Comparison of ENCODE assay signal across 9 cellular contexts in the genomic region with DNA sequence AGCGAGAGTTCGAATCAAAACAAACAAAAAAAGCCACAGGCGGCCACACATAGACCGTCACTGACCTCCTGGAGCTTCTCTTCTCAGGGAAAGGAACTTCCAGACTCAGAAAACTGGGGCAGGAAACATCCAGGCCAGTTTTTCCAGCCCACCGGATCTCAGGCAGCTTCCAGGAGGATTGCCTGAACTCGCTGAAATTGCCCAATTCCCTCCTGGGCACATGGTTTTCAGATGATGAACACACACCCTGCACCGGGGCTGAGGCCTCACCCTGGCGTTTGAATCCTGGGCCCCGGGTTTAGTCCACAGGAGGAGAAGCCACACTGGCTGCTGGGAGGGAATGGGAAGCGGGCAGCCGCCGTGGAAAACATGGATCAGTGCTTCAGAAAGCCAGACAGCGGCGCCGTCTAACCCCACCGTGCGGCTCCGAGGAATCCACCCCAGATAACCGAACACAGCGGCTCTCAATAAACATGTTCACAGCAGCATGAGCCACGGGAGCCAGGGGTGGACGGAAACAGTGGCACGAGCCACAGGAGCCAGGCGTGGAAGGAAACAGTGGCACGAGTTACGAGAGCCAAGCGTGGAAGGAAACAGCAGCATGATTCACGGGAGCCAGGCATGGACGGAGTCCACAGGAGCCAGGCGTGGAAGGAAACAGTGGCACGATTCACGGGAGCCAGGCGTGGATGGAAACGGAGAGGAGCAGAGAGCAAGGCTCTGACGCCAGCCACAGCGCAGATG. TPM values are rescaled to one million over a fixed set of nuclear protein-coding genes. Genes with fewer than 3 reads are reported as not detected.
DNase-seq lines count a peak whose midpoint lies in the region; ATAC-seq and TF ChIP-seq lines count a peak whose summit lies in the region.
"Had no signal": no experiment of that assay in that cellular context is flagged by ENCODE, and none has a peak within 500 bp of the region (broad histone marks: within the 10 kb centered on the region; RNA-seq: fewer than 3 reads in every experiment).

No MANE protein-coding gene starts in this region.

- no peak overlapping the region for H3K4me3 Mint-ChIP-seq in activated T-cell treated with anti-CD3 and anti-CD28 coated beads, Interleukin-2, amount 50 U/mL, for 72 hours
- H3K4me3 Mint-ChIP-seq in activated T-cell treated with anti-CD3 and anti-CD28 coated beads, Interleukin-2, amount 50 U/mL, for 24 hours = no peak overlapping the region

- no peaks in the 10 kb centered on the region for H3K36me3 ChIP-seq in RWPE2 (ENCODE audit: low read depth)

- no peak overlapping the region for H3K27ac Mint-ChIP-seq in activated T-cell treated with anti-CD3 and anti-CD28 coated beads, Interleukin-2, amount 50 U/mL, for 72 hours
- H3K27ac Mint-ChIP-seq in activated T-cell treated with anti-CD3 and anti-CD28 coated beads, Interleukin-2, amount 50 U/mL, for 24 hours = no peak overlapping the region

- peak overlapping the region; percentile 89 for H3K27ac ChIP-seq in RWPE2 (ENCODE audit: poor library complexity, severe bottlenecking)

- H3K9me3 Mint-ChIP-seq in activated T-cell treated with anti-CD3 and anti-CD28 coated beads, Interleukin-2, amount 50 U/mL, for 72 hours = no peaks in the 10 kb centered on the region
- no peaks in the 10 kb centered on the region for H3K9me3 Mint-ChIP-seq in activated T-cell treated with anti-CD3 and anti-CD28 coated beads, Interleukin-2, amount 50 U/mL, for 24 hours

- H3K4me1 ChIP-seq in RWPE2 (ENCODE audit: insufficient read depth, poor library complexity, severe bottlenecking) = peaks cover 27% of the 10 kb centered on the region

- ATAC-seq in RWPE2 (ENCODE audit: low read depth) (peak; percentile 84), GM21423 (IDR thresholded peaks at IDR 0.05; ENCODE audit: unreplicated experiment) (no peak)
- no peak for ATAC-seq in activated T-cell treated with anti-CD3 and anti-CD28 coated beads, Interleukin-2, amount 50 U/mL, for 72 hours (replicated peaks in 1 of 2)

- no peaks in the 10 kb centered on the region for H3K27me3 Mint-ChIP-seq in activated T-cell treated with anti-CD3 and anti-CD28 coated beads, Interleukin-2, amount 50 U/mL, for 72 hours (ENCODE audit: low read depth)
- peaks cover 4% of the 10 kb centered on the region for H3K27me3 Mint-ChIP-seq in activated T-cell treated with anti-CD3 and anti-CD28 coated beads, Interleukin-2, amount 50 U/mL, for 24 hours

- H3K9me3 ChIP-seq in RWPE2 (ENCODE audit: severe bottlenecking) = no peaks in the 10 kb centered on the region

- H3K4me3 ChIP-seq in RWPE2 (ENCODE audit: severe bottlenecking) (no peak overlapping the region), fibroblast of pulmonary artery (replicated peaks; ENCODE audit: low read depth, low read length) (no peak overlapping the region)

- no peaks in the 10 kb centered on the region for H3K4me1 Mint-ChIP-seq in activated T-cell treated with anti-CD3 and anti-CD28 coated beads, Interleukin-2, amount 50 U/mL, for 72 hours (ENCODE audit: low read depth)
- H3K4me1 Mint-ChIP-seq in activated T-cell treated with anti-CD3 and anti-CD28 coated beads, Interleukin-2, amount 50 U/mL, for 24 hours (ENCODE audit: low read depth) = no peaks in the 10 kb centered on the region

- DNase-seq in EH (ENCODE audit: low read depth) (peak; percentile 98), RWPE2 (ENCODE audit: low spot score) (peak; percentile 86), fibroblast of pulmonary artery (ENCODE audit: low read depth) (peak; percentile 95), posterior vena cava (ENCODE audit: low spot score) (peak; percentile 89)
- no peak for DNase-seq in activated T-cell treated with anti-CD3 and anti-CD28 coated beads, Interleukin-2, amount 50 U/mL, for 72 hours
- DNase-seq in activated T-cell treated with anti-CD3 and anti-CD28 coated beads, Interleukin-2, amount 50 U/mL, for 24 hours = no peak
- DNase-seq in stimulated activated CD8-positive, alpha-beta memory T cell treated with anti-CD3 and anti-CD28 coated beads, Interleukin-4, amount 100 ng/mL, for 48 hours = no peak

- H3K27me3 ChIP-seq in RWPE2 (ENCODE audit: insufficient read depth, poor library complexity, severe bottlenecking) = no peaks in the 10 kb centered on the region

- H3K36me3 Mint-ChIP-seq in activated T-cell treated with anti-CD3 and anti-CD28 coated beads, Interleukin-2, amount 50 U/mL, for 72 hours (ENCODE audit: insufficient read depth in 2 of 2) = no peaks in the 10 kb centered on the region
- H3K36me3 Mint-ChIP-seq in activated T-cell treated with anti-CD3 and anti-CD28 coated beads, Interleukin-2, amount 50 U/mL, for 24 hours (ENCODE audit: low read depth) = no peaks in the 10 kb centered on the region

- TF ChIP-seq CTCF in RWPE2 (IDR thresholded peaks at IDR 0.05; ENCODE audit: poor library complexity, severe bottlenecking) = no peak
- no peak for TF ChIP-seq CTCF in fibroblast of pulmonary artery (IDR thresholded peaks at IDR 0.05; ENCODE audit: low read length, missing control alignments)

- intact Hi-C loops in posterior vena cava (cut with DNase I) = loop anchor here in 1 of 2 donors (10.0 kb wide), 1 partner anchor 216 kb away; no protein-coding TSS in a partner anchor

RNA-seq across cellular contexts. Expression of gene PTBP1, which starts 18.2 kb away (rescaled TPM):
- 100 to 1,000 TPM; 151 to 168 TPM for total RNA-seq in posterior vena cava
- total RNA-seq in activated T-cell treated with anti-CD3 and anti-CD28 coated beads, Interleukin-2, amount 50 U/mL, for 72 hours = 100 to 1,000 TPM; 515 to 611 TPM

RNA-seq across cellular contexts. Expression of gene MISP, which starts 28.2 kb away (rescaled TPM):
- under 1 TPM in 1 of 2 donors, not detected in 1; 0.14 TPM for total RNA-seq in posterior vena cava
- total RNA-seq in activated T-cell treated with anti-CD3 and anti-CD28 coated beads, Interleukin-2, amount 50 U/mL, for 72 hours = not detected

RNA-seq across cellular contexts. Expression of gene PLPPR3, which starts 42.7 kb away (rescaled TPM):
- not detected for total RNA-seq in posterior vena cava
- not detected for total RNA-seq in activated T-cell treated with anti-CD3 and anti-CD28 coated beads, Interleukin-2, amount 50 U/mL, for 72 hours

RNA-seq across cellular contexts. Expression of gene AZU1, which starts 48.6 kb away (rescaled TPM):
- total RNA-seq in posterior vena cava = under 1 TPM in 1 of 2 donors, not detected in 1; 0.29 TPM
- not detected for total RNA-seq in activated T-cell treated with anti-CD3 and anti-CD28 coated beads, Interleukin-2, amount 50 U/mL, for 72 hours
- total RNA-seq: G401 had no signal

Comparison
In these comparisons a context has a peak if more than half of its experiments do, and no peak if none do; other contexts are left out.
1. DNase-seq: peak in EH (single experiment), RWPE2 (single experiment), fibroblast of pulmonary artery (single experiment) and posterior vena cava (single experiment); none in activated T-cell treated with anti-CD3 and anti-CD28 coated beads, Interleukin-2, amount 50 U/mL, for 72 hours (0 of 2), activated T-cell treated with anti-CD3 and anti-CD28 coated beads, Interleukin-2, amount 50 U/mL, for 24 hours (single experiment) and stimulated activated CD8-positive, alpha-beta memory T cell treated with anti-CD3 and anti-CD28 coated beads, Interleukin-4, amount 100 ng/mL, for 48 hours (single experiment).